ENCODE assay signal across 1 cellular context in the genomic region with DNA sequence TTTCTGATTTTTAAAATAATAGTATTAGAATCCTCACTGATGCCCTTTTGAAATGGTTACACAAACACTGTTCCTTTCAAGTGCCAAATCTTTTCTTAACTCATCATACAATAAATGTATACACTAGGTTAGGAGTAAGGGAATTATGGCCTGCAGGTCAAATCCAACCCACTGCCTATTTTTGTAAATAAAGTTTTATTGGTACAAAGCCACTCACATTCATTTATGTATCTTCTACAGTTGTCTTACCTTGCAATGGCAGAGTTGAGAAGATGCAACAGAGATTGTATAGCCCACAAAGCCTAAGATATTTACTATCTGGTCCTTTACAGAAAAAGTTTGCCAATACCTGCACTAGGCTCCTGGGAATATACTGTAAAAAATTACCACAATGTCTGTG.
TF ChIP-seq lines count a peak whose summit lies in the region.

No MANE protein-coding gene starts in this region.

TF ChIP-seq in GM12878, 131 proteins besides CTCF, POLR2A, EP300 and RAD21:
- no peak for TF ChIP-seq NFIC (IDR thresholded peaks at IDR 0.05; ENCODE audit: low read depth, low read length)
- TF ChIP-seq, protein P1, sequence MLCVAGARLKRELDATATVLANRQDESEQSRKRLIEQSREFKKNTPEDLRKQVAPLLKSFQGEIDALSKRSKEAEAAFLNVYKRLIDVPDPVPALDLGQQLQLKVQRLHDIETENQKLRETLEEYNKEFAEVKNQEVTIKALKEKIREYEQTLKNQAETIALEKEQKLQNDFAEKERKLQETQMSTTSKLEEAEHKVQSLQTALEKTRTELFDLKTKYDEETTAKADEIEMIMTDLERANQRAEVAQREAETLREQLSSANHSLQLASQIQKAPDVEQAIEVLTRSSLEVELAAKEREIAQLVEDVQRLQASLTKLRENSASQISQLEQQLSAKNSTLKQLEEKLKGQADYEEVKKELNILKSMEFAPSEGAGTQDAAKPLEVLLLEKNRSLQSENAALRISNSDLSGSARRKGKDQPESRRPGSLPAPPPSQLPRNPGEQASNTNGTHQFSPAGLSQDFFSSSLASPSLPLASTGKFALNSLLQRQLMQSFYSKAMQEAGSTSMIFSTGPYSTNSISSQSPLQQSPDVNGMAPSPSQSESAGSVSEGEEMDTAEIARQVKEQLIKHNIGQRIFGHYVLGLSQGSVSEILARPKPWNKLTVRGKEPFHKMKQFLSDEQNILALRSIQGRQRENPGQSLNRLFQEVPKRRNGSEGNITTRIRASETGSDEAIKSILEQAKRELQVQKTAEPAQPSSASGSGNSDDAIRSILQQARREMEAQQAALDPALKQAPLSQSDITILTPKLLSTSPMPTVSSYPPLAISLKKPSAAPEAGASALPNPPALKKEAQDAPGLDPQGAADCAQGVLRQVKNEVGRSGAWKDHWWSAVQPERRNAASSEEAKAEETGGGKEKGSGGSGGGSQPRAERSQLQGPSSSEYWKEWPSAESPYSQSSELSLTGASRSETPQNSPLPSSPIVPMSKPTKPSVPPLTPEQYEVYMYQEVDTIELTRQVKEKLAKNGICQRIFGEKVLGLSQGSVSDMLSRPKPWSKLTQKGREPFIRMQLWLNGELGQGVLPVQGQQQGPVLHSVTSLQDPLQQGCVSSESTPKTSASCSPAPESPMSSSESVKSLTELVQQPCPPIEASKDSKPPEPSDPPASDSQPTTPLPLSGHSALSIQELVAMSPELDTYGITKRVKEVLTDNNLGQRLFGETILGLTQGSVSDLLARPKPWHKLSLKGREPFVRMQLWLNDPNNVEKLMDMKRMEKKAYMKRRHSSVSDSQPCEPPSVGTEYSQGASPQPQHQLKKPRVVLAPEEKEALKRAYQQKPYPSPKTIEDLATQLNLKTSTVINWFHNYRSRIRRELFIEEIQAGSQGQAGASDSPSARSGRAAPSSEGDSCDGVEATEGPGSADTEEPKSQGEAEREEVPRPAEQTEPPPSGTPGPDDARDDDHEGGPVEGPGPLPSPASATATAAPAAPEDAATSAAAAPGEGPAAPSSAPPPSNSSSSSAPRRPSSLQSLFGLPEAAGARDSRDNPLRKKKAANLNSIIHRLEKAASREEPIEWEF (IDR thresholded peaks at IDR 0.05; ENCODE audit: insufficient replicate concordance, low read depth, low read length): no peak
- TF ChIP-seq MEF2A (IDR thresholded peaks at IDR 0.05; ENCODE audit: insufficient read depth, low read depth, low read length): no peak
- TF ChIP-seq, protein P2, sequence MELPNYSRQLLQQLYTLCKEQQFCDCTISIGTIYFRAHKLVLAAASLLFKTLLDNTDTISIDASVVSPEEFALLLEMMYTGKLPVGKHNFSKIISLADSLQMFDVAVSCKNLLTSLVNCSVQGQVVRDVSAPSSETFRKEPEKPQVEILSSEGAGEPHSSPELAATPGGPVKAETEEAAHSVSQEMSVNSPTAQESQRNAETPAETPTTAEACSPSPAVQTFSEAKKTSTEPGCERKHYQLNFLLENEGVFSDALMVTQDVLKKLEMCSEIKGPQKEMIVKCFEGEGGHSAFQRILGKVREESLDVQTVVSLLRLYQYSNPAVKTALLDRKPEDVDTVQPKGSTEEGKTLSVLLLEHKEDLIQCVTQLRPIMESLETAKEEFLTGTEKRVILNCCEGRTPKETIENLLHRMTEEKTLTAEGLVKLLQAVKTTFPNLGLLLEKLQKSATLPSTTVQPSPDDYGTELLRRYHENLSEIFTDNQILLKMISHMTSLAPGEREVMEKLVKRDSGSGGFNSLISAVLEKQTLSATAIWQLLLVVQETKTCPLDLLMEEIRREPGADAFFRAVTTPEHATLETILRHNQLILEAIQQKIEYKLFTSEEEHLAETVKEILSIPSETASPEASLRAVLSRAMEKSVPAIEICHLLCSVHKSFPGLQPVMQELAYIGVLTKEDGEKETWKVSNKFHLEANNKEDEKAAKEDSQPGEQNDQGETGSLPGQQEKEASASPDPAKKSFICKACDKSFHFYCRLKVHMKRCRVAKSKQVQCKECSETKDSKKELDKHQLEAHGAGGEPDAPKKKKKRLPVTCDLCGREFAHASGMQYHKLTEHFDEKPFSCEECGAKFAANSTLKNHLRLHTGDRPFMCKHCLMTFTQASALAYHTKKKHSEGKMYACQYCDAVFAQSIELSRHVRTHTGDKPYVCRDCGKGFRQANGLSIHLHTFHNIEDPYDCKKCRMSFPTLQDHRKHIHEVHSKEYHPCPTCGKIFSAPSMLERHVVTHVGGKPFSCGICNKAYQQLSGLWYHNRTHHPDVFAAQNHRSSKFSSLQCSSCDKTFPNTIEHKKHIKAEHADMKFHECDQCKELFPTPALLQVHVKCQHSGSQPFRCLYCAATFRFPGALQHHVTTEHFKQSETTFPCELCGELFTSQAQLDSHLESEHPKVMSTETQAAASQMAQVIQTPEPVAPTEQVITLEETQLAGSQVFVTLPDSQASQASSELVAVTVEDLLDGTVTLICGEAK (IDR thresholded peaks at IDR 0.05; ENCODE audit: borderline replicate concordance): peak; percentile 84
TF ChIP-seq in GM12878: peak in this region for 1.
